ENCODE assay signal across 8 cellular contexts in genomic region chr5:73985145-73985544, GRCh38.
DNase-seq lines count a peak whose midpoint lies in the region; ATAC-seq and TF ChIP-seq lines count a peak whose summit lies in the region.
"Had no signal": no experiment of that assay in that cellular context is flagged by ENCODE, and none has a peak within 500 bp of the region (broad histone marks: within the 10 kb centered on the region; RNA-seq: fewer than 3 reads in every experiment).

No MANE protein-coding gene starts in this region.

- H3K4me3 Mint-ChIP-seq in activated CD4-positive, alpha-beta memory T cell treated with anti-CD3 and anti-CD28 coated beads, Interleukin-2, amount 10 ng/mL, durations not matched to agents 7 days and 5 days, result no peak overlapping the region

- H3K9me3 ChIP-seq in HEK293 (ENCODE audit: control insufficient read depth, insufficient read depth, low read depth, low read length), result no peaks in the 10 kb centered on the region
- H3K9me3 ChIP-seq in psoas muscle, result no peaks in the 10 kb centered on the region

- H3K9me3 Mint-ChIP-seq in activated CD4-positive, alpha-beta memory T cell treated with anti-CD3 and anti-CD28 coated beads, Interleukin-2, amount 10 ng/mL, durations not matched to agents 7 days and 5 days, result no peaks in the 10 kb centered on the region

- H3K27me3 Mint-ChIP-seq in activated CD4-positive, alpha-beta memory T cell treated with anti-CD3 and anti-CD28 coated beads, Interleukin-2, amount 10 ng/mL, durations not matched to agents 7 days and 5 days, result peaks cover 13% of the 10 kb centered on the region

- H3K36me3 ChIP-seq in HEK293 (ENCODE audit: control insufficient read depth in 2 of 2, insufficient read depth in 1 of 2, low read length in 2 of 2), result no peaks in the 10 kb centered on the region
- no peaks in the 10 kb centered on the region for H3K36me3 ChIP-seq in psoas muscle (ENCODE audit: insufficient read depth in 1 of 2, low read depth in 1 of 2)

- 0 out of 2 replicates have a peak, but pooled peaks have one; percentile 41 for TF ChIP-seq CTCF in HEK293 (tag by site-specific recombination; IDR thresholded peaks at IDR 0.05)
- peak; percentile 45 for TF ChIP-seq CTCF in fibroblast of mammary gland (conservative IDR thresholded peaks at IDR 0.05; ENCODE audit: control insufficient read depth, insufficient read depth, low read depth, low read length)
- peak; percentile 35 for TF ChIP-seq CTCF in psoas muscle (IDR thresholded peaks at IDR 0.05)

- POLR2A ChIA-PET in HEK293 (lab: Yijun Ruan, JAX), result no interaction called here
- POLR2A ChIA-PET in activated CD4-positive, alpha-beta memory T cell treated with anti-CD3 and anti-CD28 coated beads, Interleukin-2, amount 10 ng/mL, durations not matched to agents 7 days and 5 days (lab: Charles Lee), result no interaction called here

- intact Hi-C loops in psoas muscle (cut with DNase I), result loop anchor here in 1 of 2 donors (5.0 kb wide), 1 partner anchor 657 kb away; the partner anchor contains the start of gene ENC1

- CTCF ChIA-PET in HEK293 (lab: Yijun Ruan, JAX), result interaction anchor here (0.6 to 1.2 kb wide), 3 partner anchors 15 to 473 kb away, joined by 3 to 5 read pairs (median 4); no protein-coding TSS in a partner anchor
- CTCF ChIA-PET in activated CD4-positive, alpha-beta memory T cell treated with anti-CD3 and anti-CD28 coated beads, Interleukin-2, amount 10 ng/mL, durations not matched to agents 7 days and 5 days (lab: Charles Lee), result no interaction called here

- H3K4me1 ChIP-seq in HEK293 (ENCODE audit: control insufficient read depth, insufficient read depth, low read length), result no peaks in the 10 kb centered on the region; the same call in 1 of the 2 replicates
- no peaks in the 10 kb centered on the region for H3K4me1 ChIP-seq in psoas muscle

- no peaks in the 10 kb centered on the region for H3K4me1 Mint-ChIP-seq in activated CD4-positive, alpha-beta memory T cell treated with anti-CD3 and anti-CD28 coated beads, Interleukin-2, amount 10 ng/mL, durations not matched to agents 7 days and 5 days

- DNase-seq in RPMI7951 (ENCODE audit: low read depth), result peak; percentile 37
- peak; percentile 41 for DNase-seq in fibroblast of mammary gland (ENCODE audit: low read depth)
- DNase-seq in psoas muscle, result no peak
- DNase-seq in amniotic stem cell (lab: John Stamatoyannopoulos, UW), result no peak
- DNase-seq in activated CD4-positive, alpha-beta memory T cell treated with anti-CD3 and anti-CD28 coated beads, Interleukin-2, amount 10 ng/mL, durations not matched to agents 7 days and 5 days, result no peak
- no peak for DNase-seq in HK-2 (ENCODE audit: unreplicated experiment)
- DNase-seq: nucleus accumbens had no signal

- 22 to 29% (median 29%) methylated on average over 1 of the region's 1 CpG for WGBS in psoas muscle, 3 donors

- H3K27ac Mint-ChIP-seq in activated CD4-positive, alpha-beta memory T cell treated with anti-CD3 and anti-CD28 coated beads, Interleukin-2, amount 10 ng/mL, durations not matched to agents 7 days and 5 days, result no peak overlapping the region

- ATAC-seq in psoas muscle, result no peak

- no peaks in the 10 kb centered on the region for H3K27me3 ChIP-seq in psoas muscle (ENCODE audit: insufficient read depth in 3 of 3, low read length in 2 of 3)

- H3K36me3 Mint-ChIP-seq in activated CD4-positive, alpha-beta memory T cell treated with anti-CD3 and anti-CD28 coated beads, Interleukin-2, amount 10 ng/mL, durations not matched to agents 7 days and 5 days (ENCODE audit: low read depth), result no peaks in the 10 kb centered on the region

- H3K27ac ChIP-seq in HEK293 (ENCODE audit: extremely low read depth, low read depth, low read length) (no peak overlapping the region), psoas muscle (no peak overlapping the region)

- H3K4me3 ChIP-seq in HEK293 (ENCODE audit: low read depth, low read length) (no peak overlapping the region), fibroblast of mammary gland (ENCODE audit: control insufficient read depth, low read depth, low read length) (no peak overlapping the region), psoas muscle (no peak overlapping the region)

TF ChIP-seq in HEK293, 187 proteins besides CTCF, POLR2A, EP300 and RAD21:
- TF ChIP-seq ZNF785 (tag by site-specific recombination; IDR thresholded peaks at IDR 0.05) (no peak), MZF1 (tag by site-specific recombination; IDR thresholded peaks at IDR 0.05; ENCODE audit: borderline replicate concordance) (no peak), ZNF670 (tag by site-specific recombination; IDR thresholded peaks at IDR 0.05; ENCODE audit: low read depth) (no peak), REPIN1 (tag by site-specific recombination; IDR thresholded peaks at IDR 0.05; ENCODE audit: low read depth) (no peak), SCRT2 (tag by site-specific recombination; IDR thresholded peaks at IDR 0.05) (no peak), ZNF394 (tag by site-specific recombination; IDR thresholded peaks at IDR 0.05; ENCODE audit: borderline replicate concordance) (no peak), ZNF239 (tag by site-specific recombination; IDR thresholded peaks at IDR 0.05) (no peak), ZNF701 (tag by site-specific recombination; IDR thresholded peaks at IDR 0.05) (no peak), ZNF639 (tag by site-specific recombination; IDR thresholded peaks at IDR 0.05) (no peak), ZNF341 (tag by site-specific recombination; IDR thresholded peaks at IDR 0.05; ENCODE audit: low read depth) (no peak), ZNF658 (tag by site-specific recombination; IDR thresholded peaks at IDR 0.05) (no peak), SP7 (tag by site-specific recombination; IDR thresholded peaks at IDR 0.05) (no peak), ZBTB7A (tag by site-specific recombination; IDR thresholded peaks at IDR 0.05; ENCODE audit: low read depth) (no peak)

Comparison
In these comparisons a context has a peak if more than half of its experiments do, and no peak if none do; other contexts are left out.
1. DNase-seq: peak in RPMI7951 (single experiment) and fibroblast of mammary gland (single experiment); none in psoas muscle (0 of 2), amniotic stem cell (single experiment), activated CD4-positive, alpha-beta memory T cell treated with anti-CD3 and anti-CD28 coated beads, Interleukin-2, amount 10 ng/mL, durations not matched to agents 7 days and 5 days (single experiment) and HK-2 (single experiment).
2. Peak in every context shown above with its lines, with median percentiles within 50 percentile points of each other: CTCF ChIP-seq.